In the genomic region with DNA sequence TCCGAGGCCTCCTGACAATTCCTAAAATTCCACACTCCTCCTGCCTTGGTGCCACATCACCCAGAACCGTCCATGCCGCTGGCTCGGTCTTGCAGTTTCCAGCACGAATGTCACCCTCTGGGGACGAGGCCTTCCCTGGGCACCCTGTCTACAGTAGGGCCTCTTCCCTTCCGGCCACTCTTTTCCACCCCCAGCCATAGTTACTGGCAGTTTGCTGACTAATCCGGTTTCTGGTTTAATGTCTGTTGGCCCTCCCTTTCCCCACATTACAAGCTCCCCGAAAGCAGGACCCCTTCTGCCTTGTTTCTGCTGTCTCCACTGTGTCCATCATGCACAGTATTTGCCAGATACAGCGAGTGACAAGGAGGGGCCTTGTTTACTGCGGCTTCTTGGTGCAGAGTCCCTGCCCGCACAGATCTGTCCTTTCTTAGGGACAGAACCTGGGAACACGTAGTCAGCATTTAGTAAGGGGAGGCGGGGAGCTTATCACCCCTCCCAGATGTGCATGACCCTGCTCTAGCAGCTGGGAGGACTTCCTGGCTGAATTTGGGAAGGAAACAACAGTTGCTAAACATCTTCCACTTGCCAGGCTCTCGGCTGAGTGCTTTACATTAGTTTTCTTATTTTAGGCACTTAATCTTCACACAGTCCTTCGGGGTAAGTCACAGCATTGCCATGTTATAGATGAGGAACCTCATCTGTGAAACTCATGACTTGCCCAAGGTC, we compare ENCODE assay signal across 1 cellular context.
TF ChIP-seq lines count a peak whose summit lies in the region.

No MANE protein-coding gene starts in this region.

TF ChIP-seq in K562, 482 proteins besides CTCF, POLR2A, EP300 and RAD21 (continued from another document):
- TF ChIP-seq, protein P1, sequence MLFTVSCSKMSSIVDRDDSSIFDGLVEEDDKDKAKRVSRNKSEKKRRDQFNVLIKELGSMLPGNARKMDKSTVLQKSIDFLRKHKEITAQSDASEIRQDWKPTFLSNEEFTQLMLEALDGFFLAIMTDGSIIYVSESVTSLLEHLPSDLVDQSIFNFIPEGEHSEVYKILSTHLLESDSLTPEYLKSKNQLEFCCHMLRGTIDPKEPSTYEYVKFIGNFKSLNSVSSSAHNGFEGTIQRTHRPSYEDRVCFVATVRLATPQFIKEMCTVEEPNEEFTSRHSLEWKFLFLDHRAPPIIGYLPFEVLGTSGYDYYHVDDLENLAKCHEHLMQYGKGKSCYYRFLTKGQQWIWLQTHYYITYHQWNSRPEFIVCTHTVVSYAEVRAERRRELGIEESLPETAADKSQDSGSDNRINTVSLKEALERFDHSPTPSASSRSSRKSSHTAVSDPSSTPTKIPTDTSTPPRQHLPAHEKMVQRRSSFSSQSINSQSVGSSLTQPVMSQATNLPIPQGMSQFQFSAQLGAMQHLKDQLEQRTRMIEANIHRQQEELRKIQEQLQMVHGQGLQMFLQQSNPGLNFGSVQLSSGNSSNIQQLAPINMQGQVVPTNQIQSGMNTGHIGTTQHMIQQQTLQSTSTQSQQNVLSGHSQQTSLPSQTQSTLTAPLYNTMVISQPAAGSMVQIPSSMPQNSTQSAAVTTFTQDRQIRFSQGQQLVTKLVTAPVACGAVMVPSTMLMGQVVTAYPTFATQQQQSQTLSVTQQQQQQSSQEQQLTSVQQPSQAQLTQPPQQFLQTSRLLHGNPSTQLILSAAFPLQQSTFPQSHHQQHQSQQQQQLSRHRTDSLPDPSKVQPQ (CRISPR knock-in tag; IDR thresholded peaks at IDR 0.05; ENCODE audit: borderline replicate concordance) = no peak
- TF ChIP-seq NCOA4 (IDR thresholded peaks at IDR 0.05; ENCODE audit: partially characterized antibody) (no peak), ZNF780A (CRISPR knock-in tag; IDR thresholded peaks at IDR 0.05) (no peak), GATA2 (CRISPR knock-in tag; IDR thresholded peaks at IDR 0.05) (peak; percentile 77), ZNF75A (CRISPR knock-in tag; IDR thresholded peaks at IDR 0.05) (no peak), FOSL1 (tag; conservative IDR thresholded peaks at IDR 0.05) (peak; percentile 60), ZNF197 (CRISPR knock-in tag; IDR thresholded peaks at IDR 0.05; ENCODE audit: low read depth) (no peak)
